8 cellular contexts compared by ENCODE assay signal in genomic region chr1:201113451-201114244, GRCh38. TPM values are rescaled to one million over a fixed set of nuclear protein-coding genes. Genes with fewer than 3 reads are reported as not detected.
DNase-seq lines count a peak whose midpoint lies in the region; ATAC-seq, FAIRE-seq and TF ChIP-seq lines count a peak whose summit lies in the region.

No MANE protein-coding gene starts in this region.

- peaks cover 31% of the 10 kb centered on the region for H3K27me3 ChIP-seq in iPS-18a (ENCODE audit: control insufficient read depth, insufficient read depth, low read length)

- no peak overlapping the region for H3K27ac ChIP-seq in iPS-18a (ENCODE audit: low read length)
- H3K27ac ChIP-seq in kidney (ENCODE audit: low read depth in 2 of 2, low read length in 2 of 2) = no peak overlapping the region

- H3K4me1 Mint-ChIP-seq in T-helper 1 cell treated with Interleukin-12 subunit alpha and Interleukin-12 subunit beta and Interleukin-4 antibody, amounts not matched to agents 30 μg/mL and 1 μg/mL, for 36 hours (ENCODE audit: low read depth) = peaks cover 2% of the 10 kb centered on the region
- H3K4me1 Mint-ChIP-seq in stimulated activated naive B cell treated with anti-CD40 and anti-IgM and Interleukin-4, amounts not matched to agents 10 μg/mL and 1 μg/mL and 100 μg/mL, for 72 hours = peaks cover 3 to 11% of the 10 kb centered on the region in 2 donors

- peaks cover 47% of the 10 kb centered on the region for H3K27me3 Mint-ChIP-seq in T-helper 1 cell treated with Interleukin-12 subunit alpha and Interleukin-12 subunit beta and Interleukin-4 antibody, amounts not matched to agents 30 μg/mL and 1 μg/mL, for 36 hours (ENCODE audit: low read depth)
- H3K27me3 Mint-ChIP-seq in stimulated activated naive B cell treated with anti-CD40 and anti-IgM and Interleukin-4, amounts not matched to agents 10 μg/mL and 1 μg/mL and 100 μg/mL, for 72 hours = peaks cover 32 to 48% of the 10 kb centered on the region in 2 donors

- peak overlapping the region; percentile 79 for H3K4me3 Mint-ChIP-seq in T-helper 1 cell treated with Interleukin-12 subunit alpha and Interleukin-12 subunit beta and Interleukin-4 antibody, amounts not matched to agents 30 μg/mL and 1 μg/mL, for 36 hours
- H3K4me3 Mint-ChIP-seq in stimulated activated naive B cell treated with anti-CD40 and anti-IgM and Interleukin-4, amounts not matched to agents 10 μg/mL and 1 μg/mL and 100 μg/mL, for 72 hours = peak overlapping the region; percentile 88

- no peak overlapping the region for H3K27ac Mint-ChIP-seq in T-helper 1 cell treated with Interleukin-12 subunit alpha and Interleukin-12 subunit beta and Interleukin-4 antibody, amounts not matched to agents 30 μg/mL and 1 μg/mL, for 36 hours
- H3K27ac Mint-ChIP-seq in stimulated activated naive B cell treated with anti-CD40 and anti-IgM and Interleukin-4, amounts not matched to agents 10 μg/mL and 1 μg/mL and 100 μg/mL, for 72 hours = no peak overlapping the region

- no peak for ATAC-seq in stimulated activated naive B cell treated with anti-CD40 and anti-IgM and Interleukin-4, amounts not matched to agents 10 μg/mL and 1 μg/mL and 100 μg/mL, for 72 hours (replicated peaks)

- no peaks in the 10 kb centered on the region for H3K9me3 Mint-ChIP-seq in T-helper 1 cell treated with Interleukin-12 subunit alpha and Interleukin-12 subunit beta and Interleukin-4 antibody, amounts not matched to agents 30 μg/mL and 1 μg/mL, for 36 hours
- H3K9me3 Mint-ChIP-seq in stimulated activated naive B cell treated with anti-CD40 and anti-IgM and Interleukin-4, amounts not matched to agents 10 μg/mL and 1 μg/mL and 100 μg/mL, for 72 hours = no peaks in the 10 kb centered on the region

- peak overlapping the region; percentile 57 for H3K4me3 ChIP-seq in WI38 (ENCODE audit: low read depth, low read length)
- H3K4me3 ChIP-seq in iPS-18a (ENCODE audit: low read length) = peak overlapping the region; percentile 55
- peak overlapping the region in 1 of 2 donors; percentile 58 for H3K4me3 ChIP-seq in kidney (ENCODE audit: low read length in 2 of 2)

- H3K9me3 ChIP-seq in iPS-18a (ENCODE audit: control insufficient read depth, low read depth, low read length) = no peaks in the 10 kb centered on the region
- H3K9me3 ChIP-seq in kidney (ENCODE audit: control insufficient read depth in 1 of 2, low read length in 2 of 2) = no peaks in the 10 kb centered on the region

- DNase-seq in T-helper 1 cell = no peak
- DNase-seq in stimulated activated naive B cell treated with anti-CD40 and anti-IgM and Interleukin-4, amounts not matched to agents 10 μg/mL and 1 μg/mL and 100 μg/mL, for 72 hours = no peak
- no peak for DNase-seq in epidermal melanocyte (ENCODE audit: insufficient read length, low spot score)
- DNase-seq in kidney = no peak
- DNase-seq in RKO (ENCODE audit: low spot score) = no peak

- no peak for FAIRE-seq in kidney (lab: Jason Lieb, UNC)

- H3K36me3 Mint-ChIP-seq in T-helper 1 cell treated with Interleukin-12 subunit alpha and Interleukin-12 subunit beta and Interleukin-4 antibody, amounts not matched to agents 30 μg/mL and 1 μg/mL, for 36 hours (ENCODE audit: low read depth) = no peaks in the 10 kb centered on the region
- H3K36me3 Mint-ChIP-seq in stimulated activated naive B cell treated with anti-CD40 and anti-IgM and Interleukin-4, amounts not matched to agents 10 μg/mL and 1 μg/mL and 100 μg/mL, for 72 hours = no peaks in the 10 kb centered on the region

- H3K4me1 ChIP-seq in iPS-18a (ENCODE audit: control insufficient read depth, low read depth, low read length) = peaks cover 4% of the 10 kb centered on the region
- peaks cover 0 to 3% of the 10 kb centered on the region in 2 donors for H3K4me1 ChIP-seq in kidney (ENCODE audit: control insufficient read depth in 1 of 2, insufficient read depth in 1 of 2, low read depth in 1 of 2, low read length in 2 of 2)

- no peaks in the 10 kb centered on the region for H3K36me3 ChIP-seq in iPS-18a (ENCODE audit: control insufficient read depth, low read depth, low read length)
- H3K36me3 ChIP-seq in kidney (ENCODE audit: control insufficient read depth in 1 of 2, insufficient read depth in 2 of 2, low read length in 2 of 2) = no peaks in the 10 kb centered on the region

- TF ChIP-seq CTCF in WI38 (IDR thresholded peaks at IDR 0.05; ENCODE audit: low read depth, low read length) (no peak), kidney (IDR thresholded peaks at IDR 0.05; ENCODE audit: borderline replicate concordance, extremely low read depth, insufficient read depth) (no peak)

- intact Hi-C loops in kidney (cut with DNase I) = loop anchor here (5.0 kb wide), 1 partner anchor 146 kb away; no protein-coding TSS in a partner anchor

- H3K9ac ChIP-seq in iPS-18a (ENCODE audit: low read length) = no peak overlapping the region
- H3K9ac ChIP-seq in kidney (ENCODE audit: low read length in 2 of 2) = no peak overlapping the region

RNA-seq across cellular contexts. Expression of gene CACNA1S, which starts 1.4 kb away (rescaled TPM):
- not detected for total RNA-seq in kidney
- 0.41 TPM for polyA plus RNA-seq in kidney (ENCODE audit: insufficient read depth, low read depth, low replicate concordance)

RNA-seq across cellular contexts. Expression of gene ASCL5, which starts 13.3 kb away (rescaled TPM):
- total RNA-seq in kidney = not detected
- not detected for polyA plus RNA-seq in kidney (ENCODE audit: insufficient read depth, low read depth, low replicate concordance)

RNA-seq across cellular contexts. Expression of gene TMEM9, which starts 40.6 kb away (rescaled TPM):
- 81.9 TPM for total RNA-seq in kidney
- 166 TPM for polyA plus RNA-seq in kidney (ENCODE audit: insufficient read depth, low read depth, low replicate concordance)
